In genomic region chr20:40978761-40979160, GRCh38 we compare ENCODE assay signal across 20 cellular contexts.
"Had no signal": no experiment of that assay in that cellular context is flagged by ENCODE, and none has a peak within 500 bp of the region (broad histone marks: within the 10 kb centered on the region; RNA-seq: fewer than 3 reads in every experiment).

No MANE protein-coding gene starts in this region.

- H3K27me3 ChIP-seq: dorsolateral prefrontal cortex, hepatocyte, sigmoid colon, stomach, upper lobe of left lung, uterus had no signal

- H3K9me3 ChIP-seq: neutrophil, uterus had no signal

- H3K79me2 ChIP-seq: hepatocyte had no signal

- H2AFZ ChIP-seq: hepatocyte had no signal

- H3K4me3 ChIP-seq: dorsolateral prefrontal cortex, hepatocyte, mucosa of descending colon, sigmoid colon, skin epidermis, stomach, upper lobe of left lung, uterus had no signal

- H3K27ac ChIP-seq: dorsolateral prefrontal cortex, hepatocyte, neutrophil, sigmoid colon, skin epidermis, stomach, upper lobe of left lung, uterus had no signal

- H3K4me1 ChIP-seq: sigmoid colon, stomach, upper lobe of left lung, uterus had no signal

- H3K4me2 ChIP-seq: hepatocyte had no signal

- H3K4me3 Mint-ChIP-seq: naive thymus-derived CD8-positive, alpha-beta T cell; stimulated activated naive B cell treated with anti-CD40 and anti-IgM and Interleukin-4, amounts not matched to agents 10 μg/mL and 1 μg/mL and 100 μg/mL, for 72 hours had no signal

- H3K36me3 ChIP-seq: neutrophil, sigmoid colon, stomach, upper lobe of left lung, uterus had no signal

- H3K27ac Mint-ChIP-seq: naive thymus-derived CD8-positive, alpha-beta T cell; stimulated activated naive B cell treated with anti-CD40 and anti-IgM and Interleukin-4, amounts not matched to agents 10 μg/mL and 1 μg/mL and 100 μg/mL, for 72 hours had no signal

- ATAC-seq: mucosa of descending colon; naive thymus-derived CD8-positive, alpha-beta T cell; stimulated activated naive B cell treated with anti-CD40 and anti-IgM and Interleukin-4, amounts not matched to agents 10 μg/mL and 1 μg/mL and 100 μg/mL, for 72 hours had no signal

- DNase-seq: cortex of kidney; dorsolateral prefrontal cortex; effector CD8-positive, alpha-beta T cell; foreskin melanocyte; head of caudate nucleus; kidney glomerular epithelial cell; mucosa of descending colon; naive thymus-derived CD8-positive, alpha-beta T cell; posterior cingulate gyrus; stimulated activated CD4-positive, alpha-beta T cell treated with anti-CD3 and anti-CD28 coated beads, Interleukin-2, amount 100 ng/mL, for 24 hours; stimulated activated CD4-positive, alpha-beta T cell treated with anti-CD3 and anti-CD28 coated beads, Interleukin-4, amount 100 ng/mL, for 4 hours; stimulated activated naive B cell treated with anti-CD40 and anti-IgM and Interleukin-4, amounts not matched to agents 10 μg/mL and 1 μg/mL and 100 μg/mL, for 72 hours; stomach; substantia nigra; upper lobe of left lung; uterus had no signal
